8 cellular contexts compared by ENCODE assay signal in genomic region chr19:46614114-46614701, GRCh38. TPM values are rescaled to one million over a fixed set of nuclear protein-coding genes. Genes with fewer than 3 reads are reported as not detected.
DNase-seq lines count a peak whose midpoint lies in the region; ATAC-seq and TF ChIP-seq lines count a peak whose summit lies in the region.

No MANE protein-coding gene starts in this region.

- no TSS peak for BruUV-seq in OCI-LY7 (replicated peaks; lab: Mats Ljungman, UMichigan)

- DNase-seq in DMS153 treated with DMSO at 0.1 percent for 48 hours (lab: John Stamatoyannopoulos, UW; ENCODE audit: unreplicated experiment) (peak; percentile 69), HUDEP-2 (lab: John Stamatoyannopoulos, UW; ENCODE audit: unreplicated experiment in 76 of 76) (peak in 65 of 76 experiments; percentile 16 to 85 (median 67)), OCI-LY7 (ENCODE audit: low spot score) (peak; percentile 84), activated T-cell treated with anti-CD3 and anti-CD28 coated beads for 4 hours (peak; percentile 74), esophagus squamous epithelium (lab: John Stamatoyannopoulos, UW) (no peak), nephron progenitor cell (peak; percentile 93), stomach (peak; percentile 88)

- WGBS in esophagus squamous epithelium, 2 donors: 3 to 18% methylated on average over 8 to 10 of the region's 12 CpGs
- WGBS in stomach, 5 donors: 7 to 13% (median 11%) methylated on average over 11 to 12 of the region's 12 CpGs

- H3K27ac ChIP-seq in OCI-LY7 (ENCODE audit: low read depth, low read length, poor library complexity, severe bottlenecking): peak overlapping the region; percentile 7
- H3K27ac ChIP-seq in esophagus squamous epithelium: peak overlapping the region in 1 of 4 donors; percentile 6
- peak overlapping the region in 1 of 5 donors; percentile 2 for H3K27ac ChIP-seq in stomach

- H3K9me3 Mint-ChIP-seq in nephron progenitor cell: no peaks in the 10 kb centered on the region

- peak overlapping the region; percentile 68 for H2AFZ ChIP-seq in OCI-LY7 (ENCODE audit: low read length)

- intact Hi-C loops in OCI-LY7 (cut with micrococcal nuclease; ENCODE audit: unreplicated experiment): loop anchor here (1.0 kb wide), 1 partner anchor 48 kb away; no protein-coding TSS in a partner anchor
- intact Hi-C loops in esophagus squamous epithelium (cut with DNase I): no loop called here
- intact Hi-C loops in stomach (cut with DNase I; ENCODE audit: low total_unique reads): loop anchor here (5.0 kb wide), 1 partner anchor 48 kb away; the partner anchor contains the start of gene DACT3

- no peaks in the 10 kb centered on the region for H3K79me2 ChIP-seq in OCI-LY7 (ENCODE audit: insufficient read depth, low read depth, low read length)

- H3K36me3 Mint-ChIP-seq in nephron progenitor cell (ENCODE audit: low read depth): peaks cover 3% of the 10 kb centered on the region

- H3K36me3 ChIP-seq in OCI-LY7 (ENCODE audit: insufficient read depth, low read length) (peaks cover 23% of the 10 kb centered on the region), esophagus squamous epithelium (peaks cover 5 to 17% (median 8%) of the 10 kb centered on the region in 3 donors), stomach (peaks cover 10 to 20% (median 20%) of the 10 kb centered on the region in 4 donors)

- no peak overlapping the region for H3K27ac Mint-ChIP-seq in nephron progenitor cell

- peaks cover 65% of the 10 kb centered on the region for H3K4me1 ChIP-seq in OCI-LY7 (ENCODE audit: insufficient read depth, low read length, poor library complexity, severe bottlenecking)
- peaks cover 6 to 57% (median 15%) of the 10 kb centered on the region in 3 donors for H3K4me1 ChIP-seq in esophagus squamous epithelium
- peaks cover 22 to 45% (median 27%) of the 10 kb centered on the region in 4 donors for H3K4me1 ChIP-seq in stomach

- H3K9me2 ChIP-seq in OCI-LY7 (ENCODE audit: insufficient read depth, low read length): no peaks in the 10 kb centered on the region

- no peak overlapping the region for H3K4me3 Mint-ChIP-seq in nephron progenitor cell

- no peak for TF ChIP-seq EP300 in stomach (IDR thresholded peaks at IDR 0.05)

- TF ChIP-seq POLR2A in esophagus squamous epithelium (IDR thresholded peaks at IDR 0.05) (no peak), stomach (IDR thresholded peaks at IDR 0.05) (no peak)

- CTCF ChIA-PET in OCI-LY7 (lab: Charles Lee; ENCODE audit: unreplicated experiment): interaction anchor here (2.2 kb wide), 1 partner anchor 47 kb away, joined by 11 read pairs; the partner anchor contains the start of gene DACT3

- H3K9me3 ChIP-seq in OCI-LY7 (ENCODE audit: low read length) (no peaks in the 10 kb centered on the region), esophagus squamous epithelium (no peaks in the 10 kb centered on the region), stomach (no peaks in the 10 kb centered on the region)

- H3K27me3 Mint-ChIP-seq in nephron progenitor cell (ENCODE audit: low read depth, poor library complexity): no peaks in the 10 kb centered on the region

- no peak for ATAC-seq in GM18520 (IDR thresholded peaks at IDR 0.05; ENCODE audit: unreplicated experiment)

- no peak overlapping the region for H3K4me3 ChIP-seq in OCI-LY7 (ENCODE audit: low read depth, low read length, poor library complexity, severe bottlenecking)
- H3K4me3 ChIP-seq in esophagus squamous epithelium: no peak overlapping the region
- no peak overlapping the region for H3K4me3 ChIP-seq in stomach

- no peaks in the 10 kb centered on the region for H4K20me1 ChIP-seq in OCI-LY7 (ENCODE audit: insufficient read depth, low read length)

- POLR2A ChIA-PET in OCI-LY7 (lab: Charles Lee): interaction anchor here (0.6 kb wide), 1 partner anchor 565 kb away, joined by 4 read pairs; no protein-coding TSS in a partner anchor

- H3K4me1 Mint-ChIP-seq in nephron progenitor cell: peaks cover 25% of the 10 kb centered on the region

- TF ChIP-seq CTCF in OCI-LY7 (conservative IDR thresholded peaks at IDR 0.05; ENCODE audit: low read length) (peak; percentile 95), esophagus squamous epithelium (IDR thresholded peaks at IDR 0.05) (peak; percentile 83 to 90 (median 88)), nephron progenitor cell (IDR thresholded peaks at IDR 0.05) (peak; percentile 86), stomach (IDR thresholded peaks at IDR 0.05) (peak in 6 of 7 experiments; percentile 54 to 91 (median 86))

- H3K27me3 ChIP-seq in esophagus squamous epithelium: no peaks in the 10 kb centered on the region
- no peaks in the 10 kb centered on the region for H3K27me3 ChIP-seq in stomach

- H3K4me2 ChIP-seq in OCI-LY7 (ENCODE audit: low read length): peak overlapping the region; percentile 21; the same call in 1 of the 2 replicates

RNA-seq across cellular contexts. Expression of gene PTGIR, which starts 10.7 kb away (rescaled TPM):
- 0.25 and 0.26 TPM in 2 replicates for total RNA-seq in OCI-LY7 (2014; rRNA removed; shearing (Covaris generic))
- not detected in 2 replicates for total RNA-seq in OCI-LY7 (2022)
- total RNA-seq in esophagus squamous epithelium: 1 to 10 TPM in 2 of 4 donors, under 1 TPM in 1, not detected in 1; 0.57 to 3.0 (median 1.1) TPM
- 1 to 10 TPM in 3 of 5 donors, not detected in 2; 1.8 to 6.7 (median 5.8) TPM for total RNA-seq in stomach
- 1 to 10 TPM; 1.6 to 1.7 (median 1.6) TPM for polyA plus RNA-seq in stomach

RNA-seq across cellular contexts. Expression of gene CALM3, which starts 13.1 kb away (rescaled TPM):
- total RNA-seq in OCI-LY7 (2014; rRNA removed; shearing (Covaris generic)): 175 and 205 TPM in 2 replicates
- total RNA-seq in OCI-LY7 (2022) (198 and 246 TPM in 2 replicates), esophagus squamous epithelium (100 to 1,000 TPM in 1 of 4 donors, 10 to 100 TPM in 3; 61.9 to 147 (median 84.6) TPM), stomach (100 to 1,000 TPM in 4 of 5 donors, 10 to 100 TPM in 1; 94.7 to 147 (median 106) TPM)
- polyA plus RNA-seq in stomach: 100 to 1,000 TPM in 2 of 3 donors, 10 to 100 TPM in 1; 84.2 to 203 (median 174) TPM

RNA-seq across cellular contexts. Expression of gene GNG8, which starts 21.8 kb away (rescaled TPM):
- total RNA-seq in OCI-LY7 (2014; rRNA removed; shearing (Covaris generic)): not detected in 2 replicates
- total RNA-seq in OCI-LY7 (2022) (not detected in 2 replicates), esophagus squamous epithelium (not detected), stomach (not detected)
- polyA plus RNA-seq in stomach: not detected

RNA-seq across cellular contexts. Expression of gene DACT3, which starts 46.8 kb away (rescaled TPM):
- total RNA-seq in OCI-LY7 (2014; rRNA removed; shearing (Covaris generic)): 0.10 and 0.44 TPM in 2 replicates
- not detected in 2 replicates for total RNA-seq in OCI-LY7 (2022)
- 1 to 10 TPM in 2 of 4 donors, under 1 TPM in 2; 0.22 to 5.7 (median 1.8) TPM for total RNA-seq in esophagus squamous epithelium
- 10 to 100 TPM in 4 of 5 donors, 1 to 10 TPM in 1; 9.7 to 29.9 (median 11.1) TPM for total RNA-seq in stomach
- polyA plus RNA-seq in stomach: 10 to 100 TPM in 1 of 3 donors, 1 to 10 TPM in 2; 6.1 to 10.5 (median 6.4) TPM
